In genomic region chr11:103872748-103873147, GRCh38 we compare ENCODE assay signal across 15 cellular contexts.
"Had no signal": no experiment of that assay in that cellular context is flagged by ENCODE, and none has a peak within 500 bp of the region (broad histone marks: within the 10 kb centered on the region; RNA-seq: fewer than 3 reads in every experiment).

No MANE protein-coding gene starts in this region.

- H3K36me3 ChIP-seq: thyroid gland, WERI-Rb-1 had no signal

- H3K4me3 ChIP-seq: lung, thyroid gland had no signal

- H3K27ac ChIP-seq: epithelial cell of prostate, thyroid gland, WERI-Rb-1 had no signal

- H3K27me3 ChIP-seq: thyroid gland had no signal

- H3K9me3 ChIP-seq: thyroid gland had no signal

- H3K4me1 ChIP-seq: thyroid gland had no signal

- DNase-seq: activated CD4-positive, alpha-beta T cell treated with anti-CD3 and anti-CD28 coated beads for 1 hour; activated CD4-positive, alpha-beta T cell treated with anti-CD3 and anti-CD28 coated beads, Interleukin-2, amount 50 U/mL, for 4 hours; activated effector memory CD4-positive, alpha-beta T cell treated with anti-CD3 and anti-CD28 coated beads, Interleukin-2, amount 50 U/mL, for 16 hours; activated T-cell treated with anti-CD3 and anti-CD28 coated beads, Interleukin-2, amount 50 U/mL, for 72 hours; dermis blood vessel endothelial cell; hypothalamus; kidney; occipital lobe; stimulated activated CD4-positive, alpha-beta T cell treated with anti-CD3 and anti-CD28 coated beads, Interleukin-2, amount 100 ng/mL, for 24 hours; stimulated activated naive CD4-positive, alpha-beta T cell treated with Interleukin-2 at 50 U/mL for 16 hours; thyroid gland; WERI-Rb-1 had no signal

- ATAC-seq: activated T-cell treated with anti-CD3 and anti-CD28 coated beads, Interleukin-2, amount 50 U/mL, for 72 hours; left lobe of liver had no signal
